9 cellular contexts compared by ENCODE assay signal in genomic region chr17:38897671-38898290, GRCh38. TPM values are rescaled to one million over a fixed set of nuclear protein-coding genes. Genes with fewer than 3 reads are reported as not detected.
A peak's percentile ranks its signal among the peaks of the same experiment; 100 is the strongest.
DNase-seq lines count a peak whose midpoint lies in the region; ATAC-seq, FAIRE-seq and TF ChIP-seq lines count a peak whose summit lies in the region.
"Had no signal": no experiment of that assay in that cellular context is flagged by ENCODE, and none has a peak within 500 bp of the region (broad histone marks: within the 10 kb centered on the region; RNA-seq: fewer than 3 reads in every experiment).

No MANE protein-coding gene starts in this region.

- no peaks in the 10 kb centered on the region for H3K9me3 ChIP-seq in KOPT-K1 (ENCODE audit: insufficient read depth, low read length, poor library complexity, severe bottlenecking)
- H3K9me3 ChIP-seq in HepG2 (ENCODE audit: low read length) = no peaks in the 10 kb centered on the region
- no peaks in the 10 kb centered on the region for H3K9me3 ChIP-seq in stomach smooth muscle (ENCODE audit: control insufficient read depth in 2 of 2, low read length in 2 of 2)

- TF ChIP-seq EP300 in HepG2 (IDR thresholded peaks at IDR 0.05; ENCODE audit: low read depth in 2 of 2, low read length in 2 of 2) (no peak), HepG2 (CRISPR knock-in tag; IDR thresholded peaks at IDR 0.05; ENCODE audit: borderline replicate concordance) (no peak)

- H3K9ac ChIP-seq in HepG2 (ENCODE audit: insufficient read depth, low read depth, low read length) (peak overlapping the region; percentile 1; the same call in 1 of the 2 replicates), stomach smooth muscle (ENCODE audit: low read length in 2 of 2) (peak overlapping the region in 1 of 2 donors; percentile 36)

- H3K36me3 ChIP-seq in KOPT-K1 (ENCODE audit: insufficient read depth, low read length) = peaks cover 60% of the 10 kb centered on the region
- peaks cover 46 to 72% of the 10 kb centered on the region in 2 experiments for H3K36me3 ChIP-seq in HepG2 (replicated peaks in 1 of 2; ENCODE audit: control insufficient read depth in 1 of 2, insufficient read depth in 2 of 2, low read length in 2 of 2)
- H3K36me3 ChIP-seq in stomach smooth muscle (ENCODE audit: control insufficient read depth in 2 of 2, insufficient read depth in 2 of 2, low read length in 2 of 2) = peaks cover 16 to 22% of the 10 kb centered on the region in 2 donors

- H3K27ac ChIP-seq in KOPT-K1 (ENCODE audit: low read depth, low read length, poor library complexity, severe bottlenecking) (peak overlapping the region; percentile 96), HepG2 (ENCODE audit: extremely low read length, insufficient read depth, low read length) (peak overlapping the region; percentile 36), stomach smooth muscle (ENCODE audit: low read length) (peak overlapping the region; percentile 18)

- no peak for TF ChIP-seq CTCF in HepG2 (CRISPR knock-in tag; IDR thresholded peaks at IDR 0.05)

- H3K4me3 Mint-ChIP-seq in activated naive CD8-positive, alpha-beta T cell = peak overlapping the region; percentile 88

- peaks cover 28% of the 10 kb centered on the region for H3K4me1 ChIP-seq in HepG2 (ENCODE audit: insufficient read depth, low read length)
- H3K4me1 ChIP-seq in stomach smooth muscle (ENCODE audit: control insufficient read depth, insufficient read depth, low read length) = peaks cover 61% of the 10 kb centered on the region

- H3K27me3 Mint-ChIP-seq in activated naive CD8-positive, alpha-beta T cell = no peaks in the 10 kb centered on the region

- no peaks in the 10 kb centered on the region for H3K27me3 ChIP-seq in HepG2 (ENCODE audit: control insufficient read depth in 1 of 2, insufficient read depth in 2 of 2, low read length in 2 of 2)
- H3K27me3 ChIP-seq in stomach smooth muscle (ENCODE audit: control insufficient read depth in 1 of 2, insufficient read depth in 2 of 2, low read length in 2 of 2) = no peaks in the 10 kb centered on the region

- peaks cover 5% of the 10 kb centered on the region; the same call in 1 of the 2 replicates for H4K20me1 ChIP-seq in HepG2 (ENCODE audit: insufficient read depth, low read length)

- H3K9me3 Mint-ChIP-seq in activated naive CD8-positive, alpha-beta T cell (ENCODE audit: low read depth) = no peaks in the 10 kb centered on the region

- no peak for TF ChIP-seq RAD21 in HepG2 (CRISPR knock-in tag; IDR thresholded peaks at IDR 0.05)

- H3K36me3 Mint-ChIP-seq in activated naive CD8-positive, alpha-beta T cell = peaks cover 2% of the 10 kb centered on the region

- no peak overlapping the region for H3K4me3 ChIP-seq in HepG2 (replicated peaks in 1 of 3; ENCODE audit: insufficient read depth in 1 of 3, low read depth in 2 of 3, low read length in 3 of 3)
- peak overlapping the region in 1 of 2 donors; percentile 15 for H3K4me3 ChIP-seq in stomach smooth muscle (ENCODE audit: low read length in 2 of 2)

- peak overlapping the region; percentile 99 for H3K27ac Mint-ChIP-seq in activated naive CD8-positive, alpha-beta T cell

- WGBS in HepG2 (ENCODE audit: low lambda C conversion rate) = 82% methylated on average over 12 of the region's 12 CpGs

- no peak for TF ChIP-seq POLR2A in HepG2 (IDR thresholded peaks at IDR 0.05; ENCODE audit: insufficient read depth in 1 of 2, low read depth in 2 of 2, low read length in 2 of 2)

- CTCF ChIA-PET in HepG2 (lab: Yijun Ruan, JAX; ENCODE audit: low intra/inter-chr PET ratio, low total read pairs) = no interaction called here

- peaks cover 65% of the 10 kb centered on the region for H3K4me1 Mint-ChIP-seq in activated naive CD8-positive, alpha-beta T cell (ENCODE audit: low read depth)

- BruUV-seq in HepG2 (replicated peaks; lab: Mats Ljungman, UMichigan) = no TSS peak

- ATAC-seq in HepG2 (peak; percentile 59), HG03354 (IDR thresholded peaks at IDR 0.05; ENCODE audit: poor library complexity, severe bottlenecking, unreplicated experiment) (no peak), GM21576 (IDR thresholded peaks at IDR 0.05; ENCODE audit: unreplicated experiment) (no peak), HG02840 (IDR thresholded peaks at IDR 0.05; ENCODE audit: low FRiP score, unreplicated experiment) (no peak)

- intact Hi-C loops in HepG2 (cut with micrococcal nuclease; ENCODE audit: unreplicated experiment) = no loop called here

- no peaks in the 10 kb centered on the region for H3K79me2 ChIP-seq in HepG2 (ENCODE audit: insufficient read depth, low read length)

- no peak overlapping the region for H3K4me2 ChIP-seq in HepG2 (ENCODE audit: low read depth, low read length)

- POLR2A ChIA-PET in HepG2 (lab: Yijun Ruan, JAX) = interaction anchor here (0.6 to 2.1 kb wide), 3 partner anchors 12 to 51 kb away, joined by 3 to 19 read pairs (median 4); no protein-coding TSS in a partner anchor

- in situ Hi-C loops in HepG2 (cut with HindIII; ENCODE audit: extremely low pct_ligation_motif_present, low pct_unique_long_range_greater_than_20kb) = no loop called here

- FAIRE-seq in HepG2 (lab: Jason Lieb, UNC) = peak; percentile 59
- FAIRE-seq: keratinocyte had no signal

- no peak for DNase-seq in HepG2 (ENCODE audit: low spot score)
- no peak for DNase-seq in NCI-H2196 treated with DMSO at 0.1 percent for 48 hours (lab: John Stamatoyannopoulos, UW; ENCODE audit: unreplicated experiment)

- H2AFZ ChIP-seq in HepG2 (ENCODE audit: low read length) = no peak overlapping the region

TF ChIP-seq in HepG2, 621 proteins besides CTCF, POLR2A, EP300 and RAD21 (continues in another document):
- TF ChIP-seq GATAD1 (CRISPR knock-in tag; IDR thresholded peaks at IDR 0.05) (no peak), SOX5 (CRISPR knock-in tag; IDR thresholded peaks at IDR 0.05; ENCODE audit: borderline replicate concordance) (no peak), ZNF629 (CRISPR knock-in tag; conservative IDR thresholded peaks at IDR 0.05) (peak; percentile 78), EEA1 (CRISPR knock-in tag; IDR thresholded peaks at IDR 0.05; ENCODE audit: borderline replicate concordance) (no peak)

RNA-seq across cellular contexts. Expression of gene LASP1, which starts 27.9 kb away (rescaled TPM):
- total RNA-seq in HepG2 (2016; rRNA removed; fragmentation: Illumina TruSeq; extraction: Trizol) = 97.0 and 110 TPM in 2 replicates
- total RNA-seq in HepG2 (2016; cell fraction: cytosol; rRNA removed; fragmentation: Illumina TruSeq; extraction: Trizol; ENCODE audit: low read depth) = 9.8 and 10.1 TPM in 2 replicates
- total RNA-seq in HepG2 (2016; cell fraction: insoluble cytoplasmic fraction; rRNA removed; fragmentation: Illumina TruSeq; extraction: Trizol) = 92.3 and 97.2 TPM in 2 replicates
- total RNA-seq in HepG2 (2016; cell fraction: membrane; rRNA removed; fragmentation: Illumina TruSeq; extraction: Trizol) = 38.1 and 38.7 TPM in 2 replicates
- total RNA-seq in HepG2 (2016; cell fraction: nucleus; rRNA removed; fragmentation: Illumina TruSeq; extraction: Trizol) = 62.5 and 68.5 TPM in 2 replicates
- polyA plus RNA-seq in HepG2 (2011; rRNA removed) = 70.1 and 80.4 TPM in 2 replicates
- polyA plus RNA-seq in HepG2 (2011; cell fraction: cytosol; rRNA removed) = 81.9 and 127 TPM in 2 replicates
- polyA plus RNA-seq in HepG2 (2011; cell fraction: nucleus; rRNA removed) = 107 and 129 TPM in 2 replicates
- 82.2 and 85.9 TPM in 2 replicates for polyA plus RNA-seq in HepG2 (2012)
- 7.2 and 8.1 TPM in 2 replicates for polyA plus RNA-seq in HepG2 (2016; cell fraction: cytosol; fragmentation: Illumina TruSeq; extraction: Trizol; ENCODE audit: low read depth)
- 138 and 161 TPM in 2 replicates for polyA plus RNA-seq in HepG2 (2016; cell fraction: insoluble cytoplasmic fraction; fragmentation: Illumina TruSeq; extraction: Trizol; ENCODE audit: low read depth)
- polyA plus RNA-seq in HepG2 (2016; cell fraction: membrane; fragmentation: Illumina TruSeq; extraction: Trizol; ENCODE audit: low read depth) = 25.1 and 28.1 TPM in 2 replicates
- polyA plus RNA-seq in HepG2 (2016; cell fraction: nucleus; fragmentation: Illumina TruSeq; extraction: Trizol; ENCODE audit: insufficient read depth, low read depth) = 109 and 113 TPM in 2 replicates
- polyA minus RNA-seq in HepG2 (2011; rRNA and poly(A)+ RNA removed; ENCODE audit: low replicate concordance) = 136 and 189 TPM in 2 replicates
- polyA minus RNA-seq in HepG2 (2011; cell fraction: cytosol; rRNA and poly(A)+ RNA removed) = 107 and 130 TPM in 2 replicates
- polyA minus RNA-seq in HepG2 (2011; cell fraction: nucleus; rRNA and poly(A)+ RNA removed) = 49.2 and 50.4 TPM in 2 replicates

RNA-seq across cellular contexts. Expression of gene RPL23, which starts 44.3 kb away (rescaled TPM):
- 2,790 and 3,298 TPM in 2 replicates for total RNA-seq in HepG2 (2016; rRNA removed; fragmentation: Illumina TruSeq; extraction: Trizol)
- 4,051 and 4,588 TPM in 2 replicates for total RNA-seq in HepG2 (2016; cell fraction: cytosol; rRNA removed; fragmentation: Illumina TruSeq; extraction: Trizol; ENCODE audit: low read depth)
- total RNA-seq in HepG2 (2016; cell fraction: insoluble cytoplasmic fraction; rRNA removed; fragmentation: Illumina TruSeq; extraction: Trizol) = 2,655 and 3,446 TPM in 2 replicates
- total RNA-seq in HepG2 (2016; cell fraction: membrane; rRNA removed; fragmentation: Illumina TruSeq; extraction: Trizol) = 6,899 and 6,901 TPM in 2 replicates
- 995 and 1,125 TPM in 2 replicates for total RNA-seq in HepG2 (2016; cell fraction: nucleus; rRNA removed; fragmentation: Illumina TruSeq; extraction: Trizol)
- polyA plus RNA-seq in HepG2 (2011; rRNA removed) = 4,288 and 4,860 TPM in 2 replicates
- polyA plus RNA-seq in HepG2 (2011; cell fraction: cytosol; rRNA removed) = 4,164 and 5,084 TPM in 2 replicates
- 680 and 915 TPM in 2 replicates for polyA plus RNA-seq in HepG2 (2011; cell fraction: nucleus; rRNA removed)
- 4,457 and 5,527 TPM in 2 replicates for polyA plus RNA-seq in HepG2 (2012)
- 5,325 and 6,272 TPM in 2 replicates for polyA plus RNA-seq in HepG2 (2016; cell fraction: cytosol; fragmentation: Illumina TruSeq; extraction: Trizol; ENCODE audit: low read depth)
- 3,877 and 3,973 TPM in 2 replicates for polyA plus RNA-seq in HepG2 (2016; cell fraction: insoluble cytoplasmic fraction; fragmentation: Illumina TruSeq; extraction: Trizol; ENCODE audit: low read depth)
- 7,669 and 7,726 TPM in 2 replicates for polyA plus RNA-seq in HepG2 (2016; cell fraction: membrane; fragmentation: Illumina TruSeq; extraction: Trizol; ENCODE audit: low read depth)
- polyA plus RNA-seq in HepG2 (2016; cell fraction: nucleus; fragmentation: Illumina TruSeq; extraction: Trizol; ENCODE audit: insufficient read depth, low read depth) = 2,046 and 2,062 TPM in 2 replicates
- polyA minus RNA-seq in HepG2 (2011; rRNA and poly(A)+ RNA removed; ENCODE audit: low replicate concordance) = 223 and 322 TPM in 2 replicates
- polyA minus RNA-seq in HepG2 (2011; cell fraction: cytosol; rRNA and poly(A)+ RNA removed) = 1,056 and 1,226 TPM in 2 replicates
- polyA minus RNA-seq in HepG2 (2011; cell fraction: nucleus; rRNA and poly(A)+ RNA removed) = 292 and 362 TPM in 2 replicates

Comparison
In these comparisons a context has a peak if more than half of its experiments do, and no peak if none do; other contexts are left out.
1. H3K27ac ChIP-seq: peak in every context shown above with its lines; median percentile 96 in KOPT-K1; 36 in HepG2; 18 in stomach smooth muscle.